In genomic region chr2:20624884-20625485, GRCh38 we compare ENCODE assay signal across 18 cellular contexts. TPM values are rescaled to one million over a fixed set of nuclear protein-coding genes. Genes with fewer than 3 reads are reported as not detected.
DNase-seq lines count a peak whose midpoint lies in the region; ATAC-seq and TF ChIP-seq lines count a peak whose summit lies in the region.
"Had no signal": no experiment of that assay in that cellular context is flagged by ENCODE, and none has a peak within 500 bp of the region (broad histone marks: within the 10 kb centered on the region; RNA-seq: fewer than 3 reads in every experiment).

No MANE protein-coding gene starts in this region.

- H3K79me1 ChIP-seq in mesendoderm (ENCODE audit: low read length): no peaks in the 10 kb centered on the region

- H3K27me3 ChIP-seq in SJCRH30: no peaks in the 10 kb centered on the region
- no peaks in the 10 kb centered on the region for H3K27me3 ChIP-seq in mesendoderm (ENCODE audit: insufficient read depth, low read length, poor library complexity)
- H3K27me3 ChIP-seq in uterus: no peaks in the 10 kb centered on the region

- no CpG with 5 or more reads among the region's 11 CpGs for WGBS in mesendoderm (ENCODE audit: extremely low coverage, insufficient coverage, low lambda C conversion rate)

- no peak overlapping the region for H3K23ac ChIP-seq in mesendoderm (ENCODE audit: low read length)

- H3K4me3 ChIP-seq in SJCRH30 (no peak overlapping the region), mesendoderm (ENCODE audit: low read length) (no peak overlapping the region), uterus (no peak overlapping the region)
- H3K4me3 ChIP-seq: GM23338 had no signal

- TF ChIP-seq CTCF in uterus (IDR thresholded peaks at IDR 0.05) (no peak), Calu3 (IDR thresholded peaks at IDR 0.05; ENCODE audit: unreplicated experiment) (no peak)

- BruUV-seq in Calu3 (replicated peaks; lab: Mats Ljungman, UMichigan): no TSS peak

- TF ChIP-seq POLR2A in uterus (IDR thresholded peaks at IDR 0.05): no peak

- H3K9me3 Mint-ChIP-seq in Calu3 (ENCODE audit: low read depth, unreplicated experiment): no peaks in the 10 kb centered on the region
- H3K9me3 Mint-ChIP-seq: brain; effector memory CD8-positive, alpha-beta T cell; GM23338; IgD-negative memory B cell; stimulated activated memory B cell treated with anti-CD40 and anti-IgM and Interleukin-4, amounts not matched to agents 10 μg/mL and 1 μg/mL and 100 μg/mL, for 72 hours had no signal

- CTCF ChIA-PET in Calu3 (lab: Charles Lee): interaction anchor here (0.6 to 1.2 kb wide), 2 partner anchors 11 to 181 kb away, joined by 3 to 4 read pairs; no protein-coding TSS in a partner anchor

- peak overlapping the region; percentile 6 for H2AK5ac ChIP-seq in mesendoderm (ENCODE audit: low read length)

- H3K9me3 ChIP-seq in SJCRH30 (replicated peaks) (no peaks in the 10 kb centered on the region), uterus (no peaks in the 10 kb centered on the region)

- DNase-seq in SJCRH30 (no peak), Right ventricle myocardium inferior (ENCODE audit: missing footprints) (peak; percentile 52), mesendoderm (no peak), substantia nigra (lab: John Stamatoyannopoulos, UW) (no peak), NCI-H1694 (lab: John Stamatoyannopoulos, UW) (no peak), uterus (no peak), mucosa of gallbladder (ENCODE audit: low spot score) (no peak), Calu3 (no peak)
- DNase-seq: activated naive CD4-positive, alpha-beta T cell; effector memory CD8-positive, alpha-beta T cell; foreskin fibroblast; NCI-H1048; NCI-H2171 treated with DMSO at 0.1 percent for 48 hours had no signal

- no peak overlapping the region for H3K4me3 Mint-ChIP-seq in Calu3 (ENCODE audit: low read depth, unreplicated experiment)
- H3K4me3 Mint-ChIP-seq: brain; effector memory CD8-positive, alpha-beta T cell; GM23338; stimulated activated memory B cell treated with anti-CD40 and anti-IgM and Interleukin-4, amounts not matched to agents 10 μg/mL and 1 μg/mL and 100 μg/mL, for 72 hours had no signal

- no peak overlapping the region for H3K27ac Mint-ChIP-seq in Calu3 (ENCODE audit: unreplicated experiment)
- H3K27ac Mint-ChIP-seq: effector memory CD8-positive, alpha-beta T cell; GM23338; IgD-negative memory B cell; stimulated activated memory B cell treated with anti-CD40 and anti-IgM and Interleukin-4, amounts not matched to agents 10 μg/mL and 1 μg/mL and 100 μg/mL, for 72 hours had no signal

- H3K4me1 ChIP-seq in SJCRH30: peaks cover 65% of the 10 kb centered on the region
- no peaks in the 10 kb centered on the region for H3K4me1 ChIP-seq in mesendoderm (ENCODE audit: control insufficient read depth, low read depth, low read length)
- no peaks in the 10 kb centered on the region for H3K4me1 ChIP-seq in uterus

- H3K79me2 ChIP-seq in mesendoderm (ENCODE audit: control insufficient read depth, insufficient read depth, low read length): no peaks in the 10 kb centered on the region

- H4K5ac ChIP-seq in mesendoderm (ENCODE audit: low read length): no peak overlapping the region

- intact Hi-C loops in Right ventricle myocardium inferior (cut with DNase I) (no loop called here), uterus (cut with DNase I; ENCODE audit: low total_unique reads) (no loop called here), Calu3 (cut with micrococcal nuclease; ENCODE audit: unreplicated experiment) (no loop called here)

- no peak overlapping the region for H3K9ac ChIP-seq in mesendoderm (ENCODE audit: low read length)

- H3K56ac ChIP-seq in mesendoderm (ENCODE audit: low read length): peak overlapping the region; percentile 5

- no peaks in the 10 kb centered on the region for H3K36me3 Mint-ChIP-seq in Calu3 (ENCODE audit: insufficient read depth, unreplicated experiment)

- H3K4ac ChIP-seq in mesendoderm (ENCODE audit: low read depth, low read length): no peak overlapping the region

- ATAC-seq in Right ventricle myocardium inferior: no peak
- ATAC-seq: effector memory CD8-positive, alpha-beta T cell; GM23338; stimulated activated memory B cell treated with anti-CD40 and anti-IgM and Interleukin-4, amounts not matched to agents 10 μg/mL and 1 μg/mL and 100 μg/mL, for 72 hours had no signal

- H3K27me3 Mint-ChIP-seq in Calu3 (ENCODE audit: unreplicated experiment): no peaks in the 10 kb centered on the region
- H3K27me3 Mint-ChIP-seq: brain; effector memory CD8-positive, alpha-beta T cell; IgD-negative memory B cell; stimulated activated memory B cell treated with anti-CD40 and anti-IgM and Interleukin-4, amounts not matched to agents 10 μg/mL and 1 μg/mL and 100 μg/mL, for 72 hours had no signal

- H3K36me3 ChIP-seq in SJCRH30: no peaks in the 10 kb centered on the region
- H3K36me3 ChIP-seq in mesendoderm (ENCODE audit: control insufficient read depth, insufficient read depth, low read length): no peaks in the 10 kb centered on the region
- H3K36me3 ChIP-seq in uterus: no peaks in the 10 kb centered on the region

- H3K4me2 ChIP-seq in mesendoderm (ENCODE audit: low read length): no peak overlapping the region
- H3K4me2 ChIP-seq: GM23338 had no signal

- H3K27ac ChIP-seq in SJCRH30 (peak overlapping the region; percentile 95), mesendoderm (ENCODE audit: low read depth, low read length) (no peak overlapping the region), substantia nigra (ENCODE audit: low read depth, low read length, poor library complexity, severe bottlenecking) (peak overlapping the region; percentile 70), uterus (no peak overlapping the region)

- H3K4me1 Mint-ChIP-seq in Calu3 (ENCODE audit: low read depth, unreplicated experiment): peaks cover 8% of the 10 kb centered on the region
- H3K4me1 Mint-ChIP-seq: GM23338; IgD-negative memory B cell; stimulated activated memory B cell treated with anti-CD40 and anti-IgM and Interleukin-4, amounts not matched to agents 10 μg/mL and 1 μg/mL and 100 μg/mL, for 72 hours had no signal

- H2BK5ac ChIP-seq in mesendoderm (ENCODE audit: low read length): no peak overlapping the region

- no peak overlapping the region for H2BK120ac ChIP-seq in mesendoderm (ENCODE audit: low read depth, low read length)

- no peak overlapping the region for H4K8ac ChIP-seq in mesendoderm (ENCODE audit: low read depth, low read length)

- no peak overlapping the region for H2BK15ac ChIP-seq in mesendoderm (replicated peaks; ENCODE audit: low read depth)

- no peak overlapping the region for H3K18ac ChIP-seq in mesendoderm (ENCODE audit: low read length)

RNA-seq across cellular contexts. Expression of gene HS1BP3, which starts 25.9 kb away (rescaled TPM):
- 14.0 and 14.7 TPM in 2 replicates for total RNA-seq in SJCRH30 (2014; rRNA removed; shearing (Covaris generic))
- total RNA-seq in Right ventricle myocardium inferior: 20.1 TPM
- polyA plus RNA-seq in mesendoderm (2013, experiment 1 of 2): 4.5 TPM
- polyA plus RNA-seq in mesendoderm (2013, experiment 2 of 2): 5.0 TPM
- total RNA-seq in uterus: 10 to 100 TPM in 3 of 4 donors, 1 to 10 TPM in 1; 7.1 to 41.8 (median 28.4) TPM
- 50.3 TPM for total RNA-seq in mucosa of gallbladder
- total RNA-seq in Calu3 (2022): 26.4 and 28.5 TPM in 2 replicates

RNA-seq across cellular contexts. Expression of gene GDF7, which starts 42.0 kb away (rescaled TPM):
- 0.02 and 0.03 TPM in 2 replicates for total RNA-seq in SJCRH30 (2014; rRNA removed; shearing (Covaris generic))
- total RNA-seq in Right ventricle myocardium inferior: 0.46 TPM
- polyA plus RNA-seq in mesendoderm (2013, experiment 1 of 2): 0.03 TPM
- polyA plus RNA-seq in mesendoderm (2013, experiment 2 of 2): 0.01 TPM
- 10 to 100 TPM in 1 of 4 donors, 1 to 10 TPM in 3; 1.5 to 45.6 (median 5.4) TPM for total RNA-seq in uterus
- 2.5 TPM for total RNA-seq in mucosa of gallbladder
- total RNA-seq in Calu3 (2022): not detected in 2 replicates
- total RNA-seq: activated CD8-positive, alpha-beta memory T cell treated with anti-CD3 and anti-CD28 coated beads for 36 hours had no signal

Comparison
In these comparisons a context has a peak if more than half of its experiments do, and no peak if none do; other contexts are left out.
1. H3K27ac ChIP-seq: peak in SJCRH30 (single experiment) and substantia nigra (single experiment); none in mesendoderm (single experiment) and uterus (0 of 2).